In the genomic region with DNA sequence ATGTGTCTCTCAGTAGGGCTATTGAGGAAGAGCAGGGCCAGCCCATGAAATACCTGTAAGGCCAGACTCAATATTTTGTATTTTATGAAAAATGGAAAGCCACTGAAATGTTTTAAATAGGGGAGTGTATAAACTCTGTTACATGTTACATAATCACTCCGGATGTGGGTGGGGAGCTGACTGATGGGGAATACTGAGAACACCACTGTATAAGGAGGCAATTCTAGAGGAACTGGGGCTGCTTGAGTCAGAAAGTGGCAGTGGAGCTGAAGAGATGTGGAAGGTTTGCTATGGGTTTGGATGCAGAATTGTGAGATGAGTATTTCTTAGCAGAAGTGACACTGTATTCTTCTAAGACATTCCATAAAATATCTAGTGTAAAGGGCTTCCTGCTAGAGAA, we compare ENCODE assay signal across 19 cellular contexts.
"Had no signal": no experiment of that assay in that cellular context is flagged by ENCODE, and none has a peak within 500 bp of the region (broad histone marks: within the 10 kb centered on the region; RNA-seq: fewer than 3 reads in every experiment).

No MANE protein-coding gene starts in this region.

- DNase-seq: naive thymus-derived CD8-positive, alpha-beta T cell; nephron progenitor cell; pancreas; right cardiac atrium; right lobe of liver; sigmoid colon; small intestine; stimulated activated CD4-positive, alpha-beta T cell treated with anti-CD3 and anti-CD28 coated beads, Interleukin-15, amount 100 ng/mL, for 24 hours; stimulated activated CD4-positive, alpha-beta T cell treated with anti-CD3 and anti-CD28 coated beads, Interleukin-2, amount 100 ng/mL, for 24 hours; stimulated activated CD4-positive, alpha-beta T cell treated with anti-CD3 and anti-CD28 coated beads, Interleukin-2, amount 100 ng/mL, for 48 hours; stimulated activated CD4-positive, alpha-beta T cell treated with anti-CD3 and anti-CD28 coated beads, Interleukin-4, amount 100 ng/mL, for 24 hours; stimulated activated naive B cell treated with anti-CD40 and anti-IgM and Interleukin-4, amounts not matched to agents 10 μg/mL and 1 μg/mL and 100 μg/mL, for 72 hours; stimulated activated naive CD4-positive, alpha-beta T cell treated with Interleukin-2 at 50 U/mL for 16 hours; stomach; thyroid gland; trophoblast cell; upper lobe of left lung had no signal

- ATAC-seq: naive thymus-derived CD8-positive, alpha-beta T cell; natural killer cell treated with Interleukin-12 subunit alpha and Interleukin-12 subunit beta and Interleukin-15 and Interleukin-18, amount 100 ng/mL, for 72 hours; pancreas; right cardiac atrium; right lobe of liver; stimulated activated effector memory CD8-positive, alpha-beta T cell treated with anti-CD3 and anti-CD28 coated beads, Interleukin-12 subunit alpha, Interleukin-12 subunit beta, amount 100 ng/mL, for 72 hours; stimulated activated naive B cell treated with anti-CD40 and anti-IgM and Interleukin-4, amounts not matched to agents 10 μg/mL and 1 μg/mL and 100 μg/mL, for 72 hours had no signal
